In the genomic region with DNA sequence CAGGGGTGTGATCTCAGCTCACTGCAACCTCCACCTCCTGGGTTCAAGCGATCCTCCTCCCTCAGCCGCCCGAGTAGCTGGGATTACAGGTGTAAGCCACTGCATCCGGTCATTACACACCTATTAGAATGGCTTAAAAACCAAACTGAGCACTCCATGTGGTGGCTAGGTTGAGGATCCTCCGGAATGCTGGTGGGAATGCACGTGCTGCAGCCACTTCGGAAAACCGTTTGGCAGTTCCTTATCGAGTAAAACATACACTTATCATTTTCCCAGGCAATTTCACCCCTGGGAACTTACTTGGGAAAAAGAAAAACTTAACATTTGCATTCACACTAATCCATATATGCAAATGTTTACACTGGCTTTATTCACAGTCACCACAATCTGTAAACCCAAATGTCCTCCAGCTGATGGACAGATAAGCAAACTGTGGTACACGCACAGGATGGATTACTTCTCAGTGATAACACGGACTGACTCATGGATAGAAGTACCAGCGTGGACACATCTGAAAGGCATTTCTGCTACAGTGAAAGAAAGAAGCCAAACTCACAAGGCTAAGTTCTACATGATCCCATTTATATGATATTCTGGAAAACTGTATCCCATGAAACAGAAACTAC, we compare ENCODE assay signal across 1 cellular context.
TF ChIP-seq lines count a peak whose summit lies in the region.

No MANE protein-coding gene starts in this region.

TF ChIP-seq in K562, 482 proteins besides CTCF, POLR2A, EP300 and RAD21 (continued from another document and continues in another):
- TF ChIP-seq, protein P1, sequence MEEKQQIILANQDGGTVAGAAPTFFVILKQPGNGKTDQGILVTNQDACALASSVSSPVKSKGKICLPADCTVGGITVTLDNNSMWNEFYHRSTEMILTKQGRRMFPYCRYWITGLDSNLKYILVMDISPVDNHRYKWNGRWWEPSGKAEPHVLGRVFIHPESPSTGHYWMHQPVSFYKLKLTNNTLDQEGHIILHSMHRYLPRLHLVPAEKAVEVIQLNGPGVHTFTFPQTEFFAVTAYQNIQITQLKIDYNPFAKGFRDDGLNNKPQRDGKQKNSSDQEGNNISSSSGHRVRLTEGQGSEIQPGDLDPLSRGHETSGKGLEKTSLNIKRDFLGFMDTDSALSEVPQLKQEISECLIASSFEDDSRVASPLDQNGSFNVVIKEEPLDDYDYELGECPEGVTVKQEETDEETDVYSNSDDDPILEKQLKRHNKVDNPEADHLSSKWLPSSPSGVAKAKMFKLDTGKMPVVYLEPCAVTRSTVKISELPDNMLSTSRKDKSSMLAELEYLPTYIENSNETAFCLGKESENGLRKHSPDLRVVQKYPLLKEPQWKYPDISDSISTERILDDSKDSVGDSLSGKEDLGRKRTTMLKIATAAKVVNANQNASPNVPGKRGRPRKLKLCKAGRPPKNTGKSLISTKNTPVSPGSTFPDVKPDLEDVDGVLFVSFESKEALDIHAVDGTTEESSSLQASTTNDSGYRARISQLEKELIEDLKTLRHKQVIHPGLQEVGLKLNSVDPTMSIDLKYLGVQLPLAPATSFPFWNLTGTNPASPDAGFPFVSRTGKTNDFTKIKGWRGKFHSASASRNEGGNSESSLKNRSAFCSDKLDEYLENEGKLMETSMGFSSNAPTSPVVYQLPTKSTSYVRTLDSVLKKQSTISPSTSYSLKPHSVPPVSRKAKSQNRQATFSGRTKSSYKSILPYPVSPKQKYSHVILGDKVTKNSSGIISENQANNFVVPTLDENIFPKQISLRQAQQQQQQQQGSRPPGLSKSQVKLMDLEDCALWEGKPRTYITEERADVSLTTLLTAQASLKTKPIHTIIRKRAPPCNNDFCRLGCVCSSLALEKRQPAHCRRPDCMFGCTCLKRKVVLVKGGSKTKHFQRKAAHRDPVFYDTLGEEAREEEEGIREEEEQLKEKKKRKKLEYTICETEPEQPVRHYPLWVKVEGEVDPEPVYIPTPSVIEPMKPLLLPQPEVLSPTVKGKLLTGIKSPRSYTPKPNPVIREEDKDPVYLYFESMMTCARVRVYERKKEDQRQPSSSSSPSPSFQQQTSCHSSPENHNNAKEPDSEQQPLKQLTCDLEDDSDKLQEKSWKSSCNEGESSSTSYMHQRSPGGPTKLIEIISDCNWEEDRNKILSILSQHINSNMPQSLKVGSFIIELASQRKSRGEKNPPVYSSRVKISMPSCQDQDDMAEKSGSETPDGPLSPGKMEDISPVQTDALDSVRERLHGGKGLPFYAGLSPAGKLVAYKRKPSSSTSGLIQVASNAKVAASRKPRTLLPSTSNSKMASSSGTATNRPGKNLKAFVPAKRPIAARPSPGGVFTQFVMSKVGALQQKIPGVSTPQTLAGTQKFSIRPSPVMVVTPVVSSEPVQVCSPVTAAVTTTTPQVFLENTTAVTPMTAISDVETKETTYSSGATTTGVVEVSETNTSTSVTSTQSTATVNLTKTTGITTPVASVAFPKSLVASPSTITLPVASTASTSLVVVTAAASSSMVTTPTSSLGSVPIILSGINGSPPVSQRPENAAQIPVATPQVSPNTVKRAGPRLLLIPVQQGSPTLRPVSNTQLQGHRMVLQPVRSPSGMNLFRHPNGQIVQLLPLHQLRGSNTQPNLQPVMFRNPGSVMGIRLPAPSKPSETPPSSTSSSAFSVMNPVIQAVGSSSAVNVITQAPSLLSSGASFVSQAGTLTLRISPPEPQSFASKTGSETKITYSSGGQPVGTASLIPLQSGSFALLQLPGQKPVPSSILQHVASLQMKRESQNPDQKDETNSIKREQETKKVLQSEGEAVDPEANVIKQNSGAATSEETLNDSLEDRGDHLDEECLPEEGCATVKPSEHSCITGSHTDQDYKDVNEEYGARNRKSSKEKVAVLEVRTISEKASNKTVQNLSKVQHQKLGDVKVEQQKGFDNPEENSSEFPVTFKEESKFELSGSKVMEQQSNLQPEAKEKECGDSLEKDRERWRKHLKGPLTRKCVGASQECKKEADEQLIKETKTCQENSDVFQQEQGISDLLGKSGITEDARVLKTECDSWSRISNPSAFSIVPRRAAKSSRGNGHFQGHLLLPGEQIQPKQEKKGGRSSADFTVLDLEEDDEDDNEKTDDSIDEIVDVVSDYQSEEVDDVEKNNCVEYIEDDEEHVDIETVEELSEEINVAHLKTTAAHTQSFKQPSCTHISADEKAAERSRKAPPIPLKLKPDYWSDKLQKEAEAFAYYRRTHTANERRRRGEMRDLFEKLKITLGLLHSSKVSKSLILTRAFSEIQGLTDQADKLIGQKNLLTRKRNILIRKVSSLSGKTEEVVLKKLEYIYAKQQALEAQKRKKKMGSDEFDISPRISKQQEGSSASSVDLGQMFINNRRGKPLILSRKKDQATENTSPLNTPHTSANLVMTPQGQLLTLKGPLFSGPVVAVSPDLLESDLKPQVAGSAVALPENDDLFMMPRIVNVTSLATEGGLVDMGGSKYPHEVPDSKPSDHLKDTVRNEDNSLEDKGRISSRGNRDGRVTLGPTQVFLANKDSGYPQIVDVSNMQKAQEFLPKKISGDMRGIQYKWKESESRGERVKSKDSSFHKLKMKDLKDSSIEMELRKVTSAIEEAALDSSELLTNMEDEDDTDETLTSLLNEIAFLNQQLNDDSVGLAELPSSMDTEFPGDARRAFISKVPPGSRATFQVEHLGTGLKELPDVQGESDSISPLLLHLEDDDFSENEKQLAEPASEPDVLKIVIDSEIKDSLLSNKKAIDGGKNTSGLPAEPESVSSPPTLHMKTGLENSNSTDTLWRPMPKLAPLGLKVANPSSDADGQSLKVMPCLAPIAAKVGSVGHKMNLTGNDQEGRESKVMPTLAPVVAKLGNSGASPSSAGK (IDR thresholded peaks at IDR 0.05): no peak
- TF ChIP-seq ZNF717 (CRISPR knock-in tag; IDR thresholded peaks at IDR 0.05) (no peak), JUN (IDR thresholded peaks at IDR 0.05; ENCODE audit: borderline replicate concordance, low read depth, low read length) (peak; percentile 55; the same call in 1 of the 2 replicates), JUN (CRISPR knock-in tag; IDR thresholded peaks at IDR 0.05; ENCODE audit: borderline replicate concordance) (no peak), THRB (CRISPR knock-in tag; conservative IDR thresholded peaks at IDR 0.05) (no peak), LARP7 (IDR thresholded peaks at IDR 0.05) (no peak), THRA (IDR thresholded peaks at IDR 0.05) (no peak), ZFP36 (IDR thresholded peaks at IDR 0.05; ENCODE audit: low read depth, low read length, partially characterized antibody) (no peak), PTBP1 (IDR thresholded peaks at IDR 0.05; ENCODE audit: low read depth, low read length) (no peak), SMAD4 (CRISPR knock-in tag; conservative IDR thresholded peaks at IDR 0.05) (no peak), EP400 (IDR thresholded peaks at IDR 0.05) (no peak), USF1 (CRISPR knock-in tag; IDR thresholded peaks at IDR 0.05) (no peak), ZNF830 (CRISPR knock-in tag; IDR thresholded peaks at IDR 0.05) (no peak), HNRNPH1 (optimal IDR thresholded peaks at IDR 0.05; ENCODE audit: low read depth, low read length) (no peak), NR4A1 (CRISPR knock-in tag; IDR thresholded peaks at IDR 0.05) (no peak), NR4A1 (tag; IDR thresholded peaks at IDR 0.05) (no peak), AFF4 (CRISPR knock-in tag; IDR thresholded peaks at IDR 0.05) (peak; percentile 71; the same call in 1 of the 2 replicates), IRF2 (CRISPR knock-in tag; IDR thresholded peaks at IDR 0.05) (no peak), ZNF24 (IDR thresholded peaks at IDR 0.05) (no peak), CHD2 (IDR thresholded peaks at IDR 0.05; ENCODE audit: low read depth, low read length) (no peak), ARNT (IDR thresholded peaks at IDR 0.05) (no peak), ADNP (tag; IDR thresholded peaks at IDR 0.05) (no peak), CREM (IDR thresholded peaks at IDR 0.05; ENCODE audit: low read depth) (peak; percentile 60), TFAP4 (CRISPR knock-in tag; IDR thresholded peaks at IDR 0.05; ENCODE audit: borderline replicate concordance) (peak; percentile 81), UBTF (IDR thresholded peaks at IDR 0.05; ENCODE audit: borderline replicate concordance in 1 of 2, low read depth in 2 of 2, low read length in 2 of 2) (no peak), HDAC3 (IDR thresholded peaks at IDR 0.05; ENCODE audit: borderline replicate concordance, partially characterized antibody) (no peak), DIDO1 (tag; IDR thresholded peaks at IDR 0.05; ENCODE audit: low read depth) (no peak), JUND (IDR thresholded peaks at IDR 0.05; ENCODE audit: borderline replicate concordance, low read depth, low read length) (peak; percentile 88), JUND (tag; IDR thresholded peaks at IDR 0.05; ENCODE audit: borderline replicate concordance, low read depth, low read length) (peak; percentile 82; the same call in 2 of the 3 replicates)
- TF ChIP-seq, protein P2, sequence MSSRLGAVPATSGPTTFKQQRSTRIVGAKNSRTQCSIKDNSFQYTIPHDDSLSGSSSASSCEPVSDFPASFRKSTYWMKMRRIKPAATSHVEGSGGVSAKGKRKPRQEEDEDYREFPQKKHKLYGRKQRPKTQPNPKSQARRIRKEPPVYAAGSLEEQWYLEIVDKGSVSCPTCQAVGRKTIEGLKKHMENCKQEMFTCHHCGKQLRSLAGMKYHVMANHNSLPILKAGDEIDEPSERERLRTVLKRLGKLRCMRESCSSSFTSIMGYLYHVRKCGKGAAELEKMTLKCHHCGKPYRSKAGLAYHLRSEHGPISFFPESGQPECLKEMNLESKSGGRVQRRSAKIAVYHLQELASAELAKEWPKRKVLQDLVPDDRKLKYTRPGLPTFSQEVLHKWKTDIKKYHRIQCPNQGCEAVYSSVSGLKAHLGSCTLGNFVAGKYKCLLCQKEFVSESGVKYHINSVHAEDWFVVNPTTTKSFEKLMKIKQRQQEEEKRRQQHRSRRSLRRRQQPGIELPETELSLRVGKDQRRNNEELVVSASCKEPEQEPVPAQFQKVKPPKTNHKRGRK (tag; IDR thresholded peaks at IDR 0.05): no peak
